Comparison of ENCODE assay signal across 8 cellular contexts in genomic region chr6:20211941-20212391, GRCh38. TPM values are rescaled to one million over a fixed set of nuclear protein-coding genes. Genes with fewer than 3 reads are reported as not detected.
DNase-seq lines count a peak whose midpoint lies in the region; ATAC-seq and TF ChIP-seq lines count a peak whose summit lies in the region.

No MANE protein-coding gene starts in this region.

- intact Hi-C loops in left cardiac atrium (cut with DNase I) = loop anchor here in 1 of 2 donors (10.0 kb wide), 1 partner anchor 87 kb away; no protein-coding TSS in a partner anchor
- intact Hi-C loops in psoas muscle (cut with DNase I) = loop anchor here in 1 of 2 donors (5.0 kb wide), 1 partner anchor 45 kb away; no protein-coding TSS in a partner anchor

- DNase-seq in GM12865 (ENCODE audit: low read depth) = peak; percentile 64
- DNase-seq in H4 (ENCODE audit: low spot score) = peak; percentile 27
- no peak for DNase-seq in MG63
- no peak for DNase-seq in left cardiac atrium
- no peak for DNase-seq in psoas muscle
- DNase-seq in KBM-7 = no peak
- DNase-seq in occipital lobe (lab: John Stamatoyannopoulos, UW) = no peak

- H3K4me3 Mint-ChIP-seq in activated T-helper 17 cell treated with anti-CD3 and anti-CD28 coated beads, Interleukin-2, amount 50 U/mL, for 72 hours = peak overlapping the region; percentile 98

- no peaks in the 10 kb centered on the region for H3K36me3 Mint-ChIP-seq in activated T-helper 17 cell treated with anti-CD3 and anti-CD28 coated beads, Interleukin-2, amount 50 U/mL, for 72 hours (ENCODE audit: low read depth)

- H3K27ac Mint-ChIP-seq in activated T-helper 17 cell treated with anti-CD3 and anti-CD28 coated beads, Interleukin-2, amount 50 U/mL, for 72 hours = peak overlapping the region; percentile 93

- H3K9me3 ChIP-seq in MG63 = no peaks in the 10 kb centered on the region
- H3K9me3 ChIP-seq in psoas muscle = no peaks in the 10 kb centered on the region

- no peaks in the 10 kb centered on the region for H3K27me3 ChIP-seq in MG63
- no peaks in the 10 kb centered on the region for H3K27me3 ChIP-seq in psoas muscle (ENCODE audit: insufficient read depth in 3 of 3, low read length in 2 of 3)

- TF ChIP-seq CTCF in GM12865 (IDR thresholded peaks at IDR 0.05; ENCODE audit: insufficient read depth, low read depth, low read length, missing control alignments) (no peak), psoas muscle (IDR thresholded peaks at IDR 0.05) (no peak)

- peaks cover 6% of the 10 kb centered on the region for H3K4me1 ChIP-seq in psoas muscle

- no peaks in the 10 kb centered on the region for H3K27me3 Mint-ChIP-seq in activated T-helper 17 cell treated with anti-CD3 and anti-CD28 coated beads, Interleukin-2, amount 50 U/mL, for 72 hours

- in situ Hi-C loops in KBM-7 (cut with MboI; ENCODE audit: low pct_unique_long_range_greater_than_20kb, low sequenced_read_pairs) = no loop called here

- ATAC-seq in activated T-helper 17 cell treated with anti-CD3 and anti-CD28 coated beads, Interleukin-2, amount 50 U/mL, for 72 hours (replicated peaks) = peak; percentile 19
- peak; percentile 29 to 52 for ATAC-seq in left cardiac atrium
- peak in 1 of 4 donors; percentile 17 for ATAC-seq in psoas muscle

- H3K4me3 ChIP-seq in GM12865 (ENCODE audit: low read depth, low read length) (peak overlapping the region; percentile 96), MG63 (peak overlapping the region; percentile 63), psoas muscle (peak overlapping the region; percentile 79)

- peaks cover 31% of the 10 kb centered on the region for H3K4me1 Mint-ChIP-seq in activated T-helper 17 cell treated with anti-CD3 and anti-CD28 coated beads, Interleukin-2, amount 50 U/mL, for 72 hours

- peak overlapping the region; percentile 71 for H3K27ac ChIP-seq in psoas muscle

- 1 to 2% (median 1%) methylated on average over 27 to 37 of the region's 37 CpGs for WGBS in psoas muscle, 3 donors

- no peaks in the 10 kb centered on the region for H3K36me3 ChIP-seq in MG63
- no peaks in the 10 kb centered on the region for H3K36me3 ChIP-seq in psoas muscle (ENCODE audit: insufficient read depth in 1 of 2, low read depth in 1 of 2)

- H3K9me3 Mint-ChIP-seq in activated T-helper 17 cell treated with anti-CD3 and anti-CD28 coated beads, Interleukin-2, amount 50 U/mL, for 72 hours = no peaks in the 10 kb centered on the region

RNA-seq across cellular contexts. Expression of gene MBOAT1, which starts 0.3 kb away (rescaled TPM):
- 12.3 and 13.0 TPM in 2 replicates for total RNA-seq in H4 (2014; rRNA removed; shearing (Covaris generic))
- total RNA-seq in MG63 (2014; rRNA removed; shearing (Covaris generic); ENCODE audit: low replicate concordance) = 2.5 and 6.5 TPM in 2 replicates
- 10 to 100 TPM; 15.7 to 18.3 TPM for total RNA-seq in activated T-helper 17 cell treated with anti-CD3 and anti-CD28 coated beads, Interleukin-2, amount 50 U/mL, for 72 hours
- 1 to 10 TPM; 5.1 to 6.1 TPM for total RNA-seq in left cardiac atrium
- total RNA-seq in psoas muscle = 1 to 10 TPM in 1 of 4 donors, under 1 TPM in 3; 0.84 to 2.7 (median 0.94) TPM
- under 1 TPM; 0.31 to 0.52 (median 0.46) TPM for polyA plus RNA-seq in psoas muscle
- 3.1 TPM for total RNA-seq in occipital lobe

Comparison
In these comparisons a context has a peak if more than half of its experiments do, and no peak if none do; other contexts are left out.
1. DNase-seq: peak in GM12865 (single experiment) and H4 (single experiment); none in MG63 (single experiment), left cardiac atrium (single experiment), psoas muscle (0 of 2), KBM-7 (single experiment) and occipital lobe (single experiment).
2. Peak in every context shown above with its lines, with median percentiles within 50 percentile points of each other: H3K4me3 ChIP-seq.